Comparison of ENCODE assay signal across 32 cellular contexts in genomic region chr9:13479071-13479470, GRCh38.
"Had no signal": no experiment of that assay in that cellular context is flagged by ENCODE, and none has a peak within 500 bp of the region (broad histone marks: within the 10 kb centered on the region; RNA-seq: fewer than 3 reads in every experiment).

No MANE protein-coding gene starts in this region.

- DNase-seq: activated B cell treated with CpG ODN at 0.5 μM for 24 hours; activated CD4-positive, alpha-beta T cell treated with anti-CD3 and anti-CD28 coated beads for 48 hours; activated CD4-positive, alpha-beta T cell treated with anti-CD3 and anti-CD28 coated beads, Interleukin-2, amount 50 U/mL, for 1 hour; activated CD4-positive, alpha-beta T cell treated with anti-CD3 and anti-CD28 coated beads, Interleukin-2, amount 50 U/mL, for 48 hours; activated CD8-positive, alpha-beta memory T cell treated with anti-CD3 and anti-CD28 coated beads for 24 hours; activated CD8-positive, alpha-beta T cell treated with anti-CD3 and anti-CD28 coated beads for 36 hours; activated effector memory CD4-positive, alpha-beta T cell treated with Interleukin-2 at 50 U/mL for 16 hours; activated gamma-delta T cell treated with Interleukin-2 at 50 U/mL for 16 hours; activated naive CD4-positive, alpha-beta T cell treated with anti-CD3 and anti-CD28 coated beads, Interleukin-2, amount 50 U/mL, for 16 hours; activated naive CD4-positive, alpha-beta T cell treated with Interleukin-2 at 50 U/mL for 16 hours; activated T-cell treated with anti-CD3 and anti-CD28 coated beads, Interleukin-2, amount 50 U/mL, for 4 hours; adrenal gland; amygdala; aorta; body of pancreas; central memory CD4-positive, alpha-beta T cell; cerebellar nuclear complex; colonic mucosa; effector CD8-positive, alpha-beta T cell; esophagus squamous epithelium; head of caudate nucleus; T-helper 1 cell; T-helper 17 cell; T1000; WERI-Rb-1 had no signal

- ATAC-seq: activated CD4-positive, CD25-positive, alpha-beta regulatory T cell treated with anti-CD3 and anti-CD28 coated beads, Interleukin-2, amount 50 U/mL, for 24 hours; activated CD8-positive, alpha-beta T cell treated with anti-CD3 and anti-CD28 coated beads for 36 hours; activated T-cell treated with anti-CD3 and anti-CD28 coated beads, Interleukin-2, amount 50 U/mL, for 4 hours; activated T-helper 17 cell treated with anti-CD3 and anti-CD28 coated beads, Interleukin-2, amount 50 U/mL, for 72 hours; body of pancreas; gastroesophageal sphincter; T-helper 17 cell had no signal

- H3K4me3 ChIP-seq: adrenal gland, body of pancreas, cardiac muscle cell, colonic mucosa, esophagus squamous epithelium, gastroesophageal sphincter had no signal

- H3K27ac Mint-ChIP-seq: activated B cell treated with CpG ODN at 0.5 μM for 24 hours; activated CD8-positive, alpha-beta T cell treated with anti-CD3 and anti-CD28 coated beads for 36 hours; activated naive CD8-positive, alpha-beta T cell; activated T-helper 17 cell treated with anti-CD3 and anti-CD28 coated beads, Interleukin-2, amount 50 U/mL, for 72 hours; T-helper 17 cell; T-helper 2 cell treated with Interferon-gamma antibody and Interleukin-4, amounts not matched to agents 5 μg/mL and 100 μg/mL, for 36 hours had no signal

- H3K27ac ChIP-seq: adrenal gland, body of pancreas, cardiac muscle cell, colonic mucosa, epithelial cell of prostate, esophagus squamous epithelium, WERI-Rb-1 had no signal

- H3K36me3 Mint-ChIP-seq: activated naive CD8-positive, alpha-beta T cell had no signal

- H3K36me3 ChIP-seq: adrenal gland, cardiac muscle cell, colonic mucosa, esophagus squamous epithelium, gastroesophageal sphincter, WERI-Rb-1 had no signal

- H3K27me3 Mint-ChIP-seq: activated B cell treated with CpG ODN at 0.5 μM for 24 hours; activated CD8-positive, alpha-beta T cell treated with anti-CD3 and anti-CD28 coated beads for 36 hours; activated naive CD8-positive, alpha-beta T cell; activated T-helper 17 cell treated with anti-CD3 and anti-CD28 coated beads, Interleukin-2, amount 50 U/mL, for 72 hours; T-helper 17 cell had no signal

- H3K4me1 ChIP-seq: adrenal gland, body of pancreas, colonic mucosa, esophagus squamous epithelium had no signal

- H3K9me3 ChIP-seq: adrenal gland, body of pancreas, colonic mucosa had no signal

- H3K4me3 Mint-ChIP-seq: activated B cell treated with CpG ODN at 0.5 μM for 24 hours; activated CD8-positive, alpha-beta T cell treated with anti-CD3 and anti-CD28 coated beads for 36 hours; activated naive CD8-positive, alpha-beta T cell; activated T-cell treated with anti-CD3 and anti-CD28 coated beads, Interleukin-2, amount 50 U/mL, for 4 hours; activated T-helper 17 cell treated with anti-CD3 and anti-CD28 coated beads, Interleukin-2, amount 50 U/mL, for 72 hours; T-helper 17 cell; T-helper 2 cell treated with Interferon-gamma antibody and Interleukin-4, amounts not matched to agents 5 μg/mL and 100 μg/mL, for 36 hours had no signal

- H3K9me3 Mint-ChIP-seq: activated B cell treated with CpG ODN at 0.5 μM for 24 hours had no signal

- H3K4me1 Mint-ChIP-seq: activated B cell treated with CpG ODN at 0.5 μM for 24 hours; activated T-helper 17 cell treated with anti-CD3 and anti-CD28 coated beads, Interleukin-2, amount 50 U/mL, for 72 hours; T-helper 17 cell had no signal

- H3K27me3 ChIP-seq: adrenal gland, body of pancreas, cardiac muscle cell, colonic mucosa, esophagus squamous epithelium, gastroesophageal sphincter had no signal
